Comparison of ENCODE assay signal across 15 cellular contexts in the genomic region with DNA sequence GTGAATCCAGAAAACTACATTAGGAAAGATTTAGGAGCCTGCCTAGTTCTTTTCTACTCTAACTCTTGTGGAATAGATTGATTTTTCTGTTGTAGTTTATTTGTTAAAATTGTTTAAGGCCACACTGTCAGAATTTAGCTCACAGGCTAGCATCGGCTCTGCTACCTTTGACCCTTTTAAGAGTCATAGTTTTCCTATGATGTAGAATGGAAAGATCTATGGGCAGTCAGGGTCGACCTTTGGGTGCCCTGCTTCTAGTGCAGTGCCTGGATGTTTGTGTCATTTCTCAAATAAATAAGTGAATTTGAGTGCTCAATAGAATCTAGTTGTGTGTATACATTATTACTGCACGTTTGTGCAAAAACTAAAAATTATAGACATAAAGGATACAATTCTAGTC. TPM values are rescaled to one million over a fixed set of nuclear protein-coding genes. Genes with fewer than 3 reads are reported as not detected.
DNase-seq lines count a peak whose midpoint lies in the region; ATAC-seq and TF ChIP-seq lines count a peak whose summit lies in the region.
"Had no signal": no experiment of that assay in that cellular context is flagged by ENCODE, and none has a peak within 500 bp of the region (broad histone marks: within the 10 kb centered on the region; RNA-seq: fewer than 3 reads in every experiment).

No MANE protein-coding gene starts in this region.

- no peaks in the 10 kb centered on the region for H3F3A ChIP-seq in GM23338 (replicated peaks; ENCODE audit: low read depth)

- peaks cover 21% of the 10 kb centered on the region for H3K4me1 ChIP-seq in GM23338 (ENCODE audit: insufficient read depth)
- H3K4me1 ChIP-seq in OCI-LY7 (ENCODE audit: insufficient read depth, low read length, poor library complexity, severe bottlenecking), result peaks cover 38% of the 10 kb centered on the region
- H3K4me1 ChIP-seq: Peyer's patch had no signal

- H3K9me3 Mint-ChIP-seq in GM23338 (peaks cover 12% of the 10 kb centered on the region; the same call in 2 of the 3 replicates), memory B cell (peaks cover 4% of the 10 kb centered on the region)
- peaks cover 8 to 11% of the 10 kb centered on the region in 2 donors for H3K9me3 Mint-ChIP-seq in stimulated activated naive B cell treated with anti-CD40 and anti-IgM and Interleukin-4, amounts not matched to agents 10 μg/mL and 1 μg/mL and 100 μg/mL, for 72 hours
- H3K9me3 Mint-ChIP-seq in activated T-helper 1 cell treated with anti-CD3 and anti-CD28 coated beads, Interleukin-12 subunit alpha, Interleukin-12 subunit beta, Interleukin-2, Interleukin-4 antibody, amounts not matched to agents 30 ng/mL and 10 ng/mL and 1 ng/mL, durations not matched to agents 14 hours and 24 hours and 36 hours, result no peaks in the 10 kb centered on the region

- H4K20me1 ChIP-seq in GM23338 (replicated peaks; ENCODE audit: insufficient read depth), result peaks cover 28% of the 10 kb centered on the region
- H4K20me1 ChIP-seq in OCI-LY7 (ENCODE audit: insufficient read depth, low read length), result no peaks in the 10 kb centered on the region

- DNase-seq in GM23338 (ENCODE audit: low spot score) (no peak), OCI-LY7 (ENCODE audit: low spot score) (no peak), memory B cell (ENCODE audit: low spot score in 2 of 2) (no peak)
- DNase-seq in stimulated activated naive B cell treated with anti-CD40 and anti-IgM and Interleukin-4, amounts not matched to agents 10 μg/mL and 1 μg/mL and 100 μg/mL, for 72 hours, result no peak
- DNase-seq in activated T-helper 1 cell treated with anti-CD3 and anti-CD28 coated beads, Interleukin-12 subunit alpha, Interleukin-12 subunit beta, Interleukin-2, Interleukin-4 antibody, amounts not matched to agents 30 ng/mL and 10 ng/mL and 1 ng/mL, durations not matched to agents 14 hours and 24 hours and 36 hours (ENCODE audit: low spot score), result no peak
- DNase-seq: CD8-positive, alpha-beta memory T cell; NCI-H1092 treated with DMSO at 0.1 percent for 48 hours; NCI-H1694; NCI-H2107; NCI-H526 treated with DMSO at 0.1 percent for 48 hours; NK-92 treated with Interleukin-12 subunit alpha and Interleukin-12 subunit beta, amount 100 ng/mL, for 24 hours; Peyer's patch; SHP77 treated with DMSO at 0.1 percent for 48 hours had no signal

- no peaks in the 10 kb centered on the region for H3K27me3 ChIP-seq in GM23338 (ENCODE audit: insufficient read depth)
- H3K27me3 ChIP-seq: Peyer's patch had no signal

- H3K4me2 ChIP-seq in GM23338 (no peak overlapping the region), OCI-LY7 (ENCODE audit: low read length) (peak overlapping the region; percentile 47; the same call in 1 of the 2 replicates)

- no peak for ATAC-seq in GM23338
- ATAC-seq in memory B cell (ENCODE audit: low read depth), result no peak
- ATAC-seq in stimulated activated naive B cell treated with anti-CD40 and anti-IgM and Interleukin-4, amounts not matched to agents 10 μg/mL and 1 μg/mL and 100 μg/mL, for 72 hours (replicated peaks), result peak in 1 of 2 donors; percentile 15
- no peak for ATAC-seq in HG03342 (IDR thresholded peaks at IDR 0.05; ENCODE audit: unreplicated experiment)
- ATAC-seq in HG03025 (IDR thresholded peaks at IDR 0.05; ENCODE audit: low FRiP score, unreplicated experiment), result no peak

- peaks cover 12% of the 10 kb centered on the region for H3K4me1 Mint-ChIP-seq in GM23338
- H3K4me1 Mint-ChIP-seq in memory B cell, result peaks cover 71% of the 10 kb centered on the region
- H3K4me1 Mint-ChIP-seq in stimulated activated naive B cell treated with anti-CD40 and anti-IgM and Interleukin-4, amounts not matched to agents 10 μg/mL and 1 μg/mL and 100 μg/mL, for 72 hours, result peaks cover 58 to 83% of the 10 kb centered on the region in 2 donors
- H3K4me1 Mint-ChIP-seq in activated T-helper 1 cell treated with anti-CD3 and anti-CD28 coated beads, Interleukin-12 subunit alpha, Interleukin-12 subunit beta, Interleukin-2, Interleukin-4 antibody, amounts not matched to agents 30 ng/mL and 10 ng/mL and 1 ng/mL, durations not matched to agents 14 hours and 24 hours and 36 hours (ENCODE audit: low read depth), result no peaks in the 10 kb centered on the region
- H3K4me1 Mint-ChIP-seq: CD8-positive, alpha-beta memory T cell had no signal

- peaks cover 9% of the 10 kb centered on the region for H3K9me2 ChIP-seq in GM23338 (ENCODE audit: insufficient read depth)
- H3K9me2 ChIP-seq in OCI-LY7 (ENCODE audit: insufficient read depth, low read length), result no peaks in the 10 kb centered on the region

- H3K27ac Mint-ChIP-seq in GM23338 (peak overlapping the region; percentile 63), memory B cell (peak overlapping the region; percentile 96)
- H3K27ac Mint-ChIP-seq in stimulated activated naive B cell treated with anti-CD40 and anti-IgM and Interleukin-4, amounts not matched to agents 10 μg/mL and 1 μg/mL and 100 μg/mL, for 72 hours, result peak overlapping the region; percentile 93
- H3K27ac Mint-ChIP-seq in activated T-helper 1 cell treated with anti-CD3 and anti-CD28 coated beads, Interleukin-12 subunit alpha, Interleukin-12 subunit beta, Interleukin-2, Interleukin-4 antibody, amounts not matched to agents 30 ng/mL and 10 ng/mL and 1 ng/mL, durations not matched to agents 14 hours and 24 hours and 36 hours, result no peak overlapping the region
- H3K27ac Mint-ChIP-seq: CD8-positive, alpha-beta memory T cell had no signal

- POLR2A ChIA-PET in OCI-LY7 (lab: Charles Lee), result interaction anchor here (0.9 to 1.3 kb wide), 4 partner anchors 12 to 53 kb away, joined by 3 read pairs; no protein-coding TSS in a partner anchor

- no peak overlapping the region for H3K4me3 ChIP-seq in GM23338
- no peak overlapping the region for H3K4me3 ChIP-seq in OCI-LY7 (ENCODE audit: low read depth, low read length, poor library complexity, severe bottlenecking)
- H3K4me3 ChIP-seq: Peyer's patch had no signal

- CTCF ChIA-PET in OCI-LY7 (lab: Charles Lee; ENCODE audit: unreplicated experiment), result no interaction called here

- H2AFZ ChIP-seq in GM23338 (no peak overlapping the region), OCI-LY7 (ENCODE audit: low read length) (no peak overlapping the region)

- peaks cover 4% of the 10 kb centered on the region for H3K27me3 Mint-ChIP-seq in GM23338 (ENCODE audit: insufficient read depth, low read depth, poor library complexity)
- no peaks in the 10 kb centered on the region for H3K27me3 Mint-ChIP-seq in memory B cell
- H3K27me3 Mint-ChIP-seq in stimulated activated naive B cell treated with anti-CD40 and anti-IgM and Interleukin-4, amounts not matched to agents 10 μg/mL and 1 μg/mL and 100 μg/mL, for 72 hours, result no peaks in the 10 kb centered on the region
- H3K27me3 Mint-ChIP-seq in activated T-helper 1 cell treated with anti-CD3 and anti-CD28 coated beads, Interleukin-12 subunit alpha, Interleukin-12 subunit beta, Interleukin-2, Interleukin-4 antibody, amounts not matched to agents 30 ng/mL and 10 ng/mL and 1 ng/mL, durations not matched to agents 14 hours and 24 hours and 36 hours (ENCODE audit: insufficient read depth), result no peaks in the 10 kb centered on the region
- H3K27me3 Mint-ChIP-seq: CD8-positive, alpha-beta memory T cell had no signal

- peaks cover 40% of the 10 kb centered on the region for H3K36me3 Mint-ChIP-seq in GM23338 (ENCODE audit: low read depth)
- H3K36me3 Mint-ChIP-seq in memory B cell, result peaks cover 26% of the 10 kb centered on the region
- peaks cover 50 to 63% of the 10 kb centered on the region in 2 donors for H3K36me3 Mint-ChIP-seq in stimulated activated naive B cell treated with anti-CD40 and anti-IgM and Interleukin-4, amounts not matched to agents 10 μg/mL and 1 μg/mL and 100 μg/mL, for 72 hours
- no peaks in the 10 kb centered on the region for H3K36me3 Mint-ChIP-seq in activated T-helper 1 cell treated with anti-CD3 and anti-CD28 coated beads, Interleukin-12 subunit alpha, Interleukin-12 subunit beta, Interleukin-2, Interleukin-4 antibody, amounts not matched to agents 30 ng/mL and 10 ng/mL and 1 ng/mL, durations not matched to agents 14 hours and 24 hours and 36 hours (ENCODE audit: low read depth)
- H3K36me3 Mint-ChIP-seq: CD8-positive, alpha-beta memory T cell had no signal

- H3K27ac ChIP-seq in GM23338 (ENCODE audit: low read depth) (no peak overlapping the region), OCI-LY7 (ENCODE audit: low read depth, low read length, poor library complexity, severe bottlenecking) (peak overlapping the region; percentile 14)
- H3K27ac ChIP-seq: Peyer's patch had no signal

- TF ChIP-seq CTCF in GM23338 (conservative IDR thresholded peaks at IDR 0.05; ENCODE audit: low read depth in 2 of 2) (no peak), OCI-LY7 (conservative IDR thresholded peaks at IDR 0.05; ENCODE audit: low read length) (no peak)

- no TSS peak for BruUV-seq in OCI-LY7 (replicated peaks; lab: Mats Ljungman, UMichigan)

- H3K9me3 ChIP-seq in OCI-LY7 (ENCODE audit: low read length), result peaks cover 33% of the 10 kb centered on the region
- H3K9me3 ChIP-seq: Peyer's patch had no signal

- H3K36me3 ChIP-seq in GM23338 (ENCODE audit: insufficient read depth) (no peaks in the 10 kb centered on the region), OCI-LY7 (ENCODE audit: insufficient read depth, low read length) (peaks cover 80% of the 10 kb centered on the region)
- H3K36me3 ChIP-seq: Peyer's patch had no signal

- H3K4me3 Mint-ChIP-seq in GM23338, result no peak overlapping the region
- H3K4me3 Mint-ChIP-seq in memory B cell, result peak overlapping the region; percentile 68
- H3K4me3 Mint-ChIP-seq in stimulated activated naive B cell treated with anti-CD40 and anti-IgM and Interleukin-4, amounts not matched to agents 10 μg/mL and 1 μg/mL and 100 μg/mL, for 72 hours, result peak overlapping the region in 1 of 2 donors; percentile 18
- no peak overlapping the region for H3K4me3 Mint-ChIP-seq in activated T-helper 1 cell treated with anti-CD3 and anti-CD28 coated beads, Interleukin-12 subunit alpha, Interleukin-12 subunit beta, Interleukin-2, Interleukin-4 antibody, amounts not matched to agents 30 ng/mL and 10 ng/mL and 1 ng/mL, durations not matched to agents 14 hours and 24 hours and 36 hours
- H3K4me3 Mint-ChIP-seq: CD8-positive, alpha-beta memory T cell had no signal

- H3K79me2 ChIP-seq in GM23338 (replicated peaks; ENCODE audit: insufficient read depth) (peaks cover 98% of the 10 kb centered on the region), OCI-LY7 (ENCODE audit: insufficient read depth, low read depth, low read length) (peaks cover 73% of the 10 kb centered on the region; the same call in 1 of the 2 replicates)

- intact Hi-C loops in OCI-LY7 (cut with micrococcal nuclease; ENCODE audit: unreplicated experiment), result no loop called here
- intact Hi-C loops in activated T-helper 1 cell treated with anti-CD3 and anti-CD28 coated beads, Interleukin-12 subunit alpha, Interleukin-12 subunit beta, Interleukin-2, Interleukin-4 antibody, amounts not matched to agents 30 ng/mL and 10 ng/mL and 1 ng/mL, durations not matched to agents 14 hours and 24 hours and 36 hours (cut with micrococcal nuclease), result no loop called here

RNA-seq across cellular contexts. Expression of gene BASP1, which starts 38.7 kb away (rescaled TPM):
- 89.4 and 114 TPM in 2 replicates for total RNA-seq in GM23338 (2014; rRNA removed; shearing (Covaris generic))
- 84.2 and 87.5 TPM in 2 replicates for polyA plus RNA-seq in GM23338 (2016; fragmentation: Nextera tagmentation; extraction: Ambion mirVana)
- total RNA-seq in OCI-LY7 (2014; rRNA removed; shearing (Covaris generic)), result 62.1 and 64.8 TPM in 2 replicates
- 23.4 and 28.1 TPM in 2 replicates for total RNA-seq in OCI-LY7 (2022)
- 1.0 and 1.5 TPM in 2 replicates for total RNA-seq in activated T-helper 1 cell treated with anti-CD3 and anti-CD28 coated beads, Interleukin-12 subunit alpha, Interleukin-12 subunit beta, Interleukin-2, Interleukin-4 antibody, amounts not matched to agents 30 ng/mL and 10 ng/mL and 1 ng/mL, durations not matched to agents 14 hours and 24 hours and 36 hours
- polyA plus RNA-seq: CD8-positive, alpha-beta memory T cell had no signal
